ENCODE assay signal across 19 cellular contexts in the genomic region with DNA sequence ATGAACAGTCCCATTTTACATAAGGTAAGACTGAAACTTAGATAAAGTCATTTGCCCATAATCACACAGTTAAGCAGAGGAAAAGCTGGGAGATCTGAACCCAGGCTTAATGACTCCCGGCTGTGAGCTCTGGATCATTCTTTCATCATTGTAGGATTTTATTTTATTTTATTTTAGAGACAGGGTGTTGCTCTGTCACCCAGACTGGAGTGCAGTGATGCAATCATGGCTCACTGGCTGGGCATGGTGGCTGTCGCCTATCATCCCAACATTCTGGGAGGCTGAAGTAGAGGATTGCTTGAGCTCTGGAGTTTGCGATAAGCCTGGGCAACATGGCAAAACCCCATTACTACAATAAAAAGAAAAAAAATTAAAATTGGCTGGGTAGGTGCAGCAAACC.
"Had no signal": no experiment of that assay in that cellular context is flagged by ENCODE, and none has a peak within 500 bp of the region (broad histone marks: within the 10 kb centered on the region; RNA-seq: fewer than 3 reads in every experiment).

No MANE protein-coding gene starts in this region.

- H3K36me3 ChIP-seq: neutrophil had no signal

- H3K4me2 ChIP-seq: hepatocyte had no signal

- H3K9me3 Mint-ChIP-seq: activated CD4-positive, alpha-beta memory T cell treated with anti-CD3 and anti-CD28 coated beads, Interleukin-2, amount 10 ng/mL, durations not matched to agents 7 days and 5 days; activated naive CD8-positive, alpha-beta T cell treated with anti-CD3 and anti-CD28 coated beads for 36 hours; activated T-helper 17 cell treated with anti-CD3 and anti-CD28 coated beads, Interleukin-2, amount 50 U/mL, for 72 hours; natural killer cell treated with Interleukin-12 subunit alpha and Interleukin-12 subunit beta and Interleukin-15 and Interleukin-18, amount 100 ng/mL, for 72 hours; WTC11 had no signal

- H3K36me3 Mint-ChIP-seq: activated CD8-positive, alpha-beta memory T cell treated with anti-CD3 and anti-CD28 coated beads, Interleukin-2, amount 10 ng/mL, durations not matched to agents 7 days and 5 days; activated naive CD8-positive, alpha-beta T cell treated with anti-CD3 and anti-CD28 coated beads for 36 hours; natural killer cell treated with Interleukin-12 subunit alpha and Interleukin-12 subunit beta and Interleukin-15 and Interleukin-18, amount 100 ng/mL, for 72 hours; WTC11 had no signal

- H3K27ac ChIP-seq: hepatocyte had no signal

- H3K27me3 ChIP-seq: hepatocyte, neutrophil had no signal

- H3K4me3 ChIP-seq: hepatocyte, lung had no signal

- H3K79me2 ChIP-seq: hepatocyte had no signal

- ATAC-seq: activated CD4-positive, alpha-beta T cell treated with anti-CD3 and anti-CD28 coated beads for 36 hours; activated CD8-positive, alpha-beta memory T cell treated with anti-CD3 and anti-CD28 coated beads, Interleukin-2, amount 10 ng/mL, durations not matched to agents 7 days and 5 days; activated T-helper 17 cell treated with anti-CD3 and anti-CD28 coated beads, Interleukin-2, amount 50 U/mL, for 72 hours; natural killer cell treated with Interleukin-12 subunit alpha and Interleukin-12 subunit beta and Interleukin-15 and Interleukin-18, amount 100 ng/mL, for 72 hours; stimulated activated naive CD8-positive, alpha-beta T cell treated with anti-CD3 and anti-CD28 coated beads, Interleukin-15, Interleukin-2, amounts not matched to agents 100 U/mL and 50 U/mL, for 24 hours; WTC11 had no signal

- FAIRE-seq: colon, TTC549 had no signal

- H3K27ac Mint-ChIP-seq: activated CD4-positive, alpha-beta memory T cell treated with anti-CD3 and anti-CD28 coated beads, Interleukin-2, amount 10 ng/mL, durations not matched to agents 7 days and 5 days; activated CD4-positive, alpha-beta T cell treated with anti-CD3 and anti-CD28 coated beads for 36 hours; activated CD8-positive, alpha-beta memory T cell treated with anti-CD3 and anti-CD28 coated beads, Interleukin-2, amount 10 ng/mL, durations not matched to agents 7 days and 5 days; activated naive CD8-positive, alpha-beta T cell treated with anti-CD3 and anti-CD28 coated beads for 36 hours; activated T-helper 17 cell treated with anti-CD3 and anti-CD28 coated beads, Interleukin-2, amount 50 U/mL, for 72 hours; natural killer cell treated with Interleukin-12 subunit alpha and Interleukin-12 subunit beta and Interleukin-15 and Interleukin-18, amount 100 ng/mL, for 72 hours; WTC11 had no signal

- H2AFZ ChIP-seq: hepatocyte had no signal

- H3K4me3 Mint-ChIP-seq: activated CD4-positive, alpha-beta memory T cell treated with anti-CD3 and anti-CD28 coated beads, Interleukin-2, amount 10 ng/mL, durations not matched to agents 7 days and 5 days; activated CD4-positive, alpha-beta T cell treated with anti-CD3 and anti-CD28 coated beads for 36 hours; activated CD8-positive, alpha-beta memory T cell treated with anti-CD3 and anti-CD28 coated beads, Interleukin-2, amount 10 ng/mL, durations not matched to agents 7 days and 5 days; activated naive CD8-positive, alpha-beta T cell treated with anti-CD3 and anti-CD28 coated beads for 36 hours; activated T-helper 17 cell treated with anti-CD3 and anti-CD28 coated beads, Interleukin-2, amount 50 U/mL, for 72 hours; natural killer cell treated with Interleukin-12 subunit alpha and Interleukin-12 subunit beta and Interleukin-15 and Interleukin-18, amount 100 ng/mL, for 72 hours; WTC11 had no signal

- H3K9me3 ChIP-seq: neutrophil had no signal

- DNase-seq: activated CD4-positive, alpha-beta memory T cell treated with anti-CD3 and anti-CD28 coated beads, Interleukin-2, amount 10 ng/mL, durations not matched to agents 7 days and 5 days; activated CD4-positive, alpha-beta T cell treated with anti-CD3 and anti-CD28 coated beads for 36 hours; activated CD8-positive, alpha-beta memory T cell treated with anti-CD3 and anti-CD28 coated beads, Interleukin-2, amount 10 ng/mL, durations not matched to agents 7 days and 5 days; activated naive CD4-positive, alpha-beta T cell; activated naive CD8-positive, alpha-beta T cell treated with anti-CD3 and anti-CD28 coated beads for 36 hours; amniotic stem cell; central memory CD4-positive, alpha-beta T cell; islet precursor cell; left colon; stimulated activated naive CD8-positive, alpha-beta T cell treated with anti-CD3 and anti-CD28 coated beads, Interleukin-15, Interleukin-2, amounts not matched to agents 100 U/mL and 50 U/mL, for 24 hours; trophoblast cell had no signal

- H3K27me3 Mint-ChIP-seq: activated CD4-positive, alpha-beta T cell treated with anti-CD3 and anti-CD28 coated beads for 36 hours; activated CD8-positive, alpha-beta memory T cell treated with anti-CD3 and anti-CD28 coated beads, Interleukin-2, amount 10 ng/mL, durations not matched to agents 7 days and 5 days; activated naive CD8-positive, alpha-beta T cell treated with anti-CD3 and anti-CD28 coated beads for 36 hours; activated T-helper 17 cell treated with anti-CD3 and anti-CD28 coated beads, Interleukin-2, amount 50 U/mL, for 72 hours had no signal

- H3K4me1 Mint-ChIP-seq: activated CD4-positive, alpha-beta memory T cell treated with anti-CD3 and anti-CD28 coated beads, Interleukin-2, amount 10 ng/mL, durations not matched to agents 7 days and 5 days; activated CD4-positive, alpha-beta T cell treated with anti-CD3 and anti-CD28 coated beads for 36 hours; activated CD8-positive, alpha-beta memory T cell treated with anti-CD3 and anti-CD28 coated beads, Interleukin-2, amount 10 ng/mL, durations not matched to agents 7 days and 5 days; activated naive CD8-positive, alpha-beta T cell treated with anti-CD3 and anti-CD28 coated beads for 36 hours; activated T-helper 17 cell treated with anti-CD3 and anti-CD28 coated beads, Interleukin-2, amount 50 U/mL, for 72 hours had no signal
